10 cellular contexts compared by ENCODE assay signal in genomic region chr3:129890125-129890524, GRCh38. TPM values are rescaled to one million over a fixed set of nuclear protein-coding genes. Genes with fewer than 3 reads are reported as not detected.
DNase-seq lines count a peak whose midpoint lies in the region; ATAC-seq and TF ChIP-seq lines count a peak whose summit lies in the region.
"Had no signal": no experiment of that assay in that cellular context is flagged by ENCODE, and none has a peak within 500 bp of the region (broad histone marks: within the 10 kb centered on the region; RNA-seq: fewer than 3 reads in every experiment).

No MANE protein-coding gene starts in this region.

- no peaks in the 10 kb centered on the region for H3K36me3 Mint-ChIP-seq in CD4-positive, CD25-positive, alpha-beta regulatory T cell
- H3K36me3 Mint-ChIP-seq in memory B cell (peaks cover 5% of the 10 kb centered on the region), mesothelial cell of epicardium (peaks cover 2% of the 10 kb centered on the region)

- peak overlapping the region in 3 of 4 donors; percentile 30 to 96 (median 55) for H3K4me3 Mint-ChIP-seq in CD4-positive, CD25-positive, alpha-beta regulatory T cell
- H3K4me3 Mint-ChIP-seq in memory B cell (no peak overlapping the region), mesothelial cell of epicardium (no peak overlapping the region)
- H3K4me3 Mint-ChIP-seq: H9 had no signal

- H3K4me3 ChIP-seq in CD4-positive, CD25-positive, alpha-beta regulatory T cell (ENCODE audit: low read depth, low read length) = no peak overlapping the region

- H3K27ac Mint-ChIP-seq in CD4-positive, CD25-positive, alpha-beta regulatory T cell = peak overlapping the region in 2 of 3 donors; percentile 26 to 76
- H3K27ac Mint-ChIP-seq in memory B cell (peak overlapping the region; percentile 65), mesothelial cell of epicardium (no peak overlapping the region)
- H3K27ac Mint-ChIP-seq: H9 had no signal

- H3K27me3 ChIP-seq in CD4-positive, CD25-positive, alpha-beta regulatory T cell (ENCODE audit: control insufficient read depth, insufficient read depth, low read length) = no peaks in the 10 kb centered on the region

- TF ChIP-seq CTCF in mesothelial cell of epicardium (IDR thresholded peaks at IDR 0.05; ENCODE audit: unreplicated experiment) = no peak

- no peaks in the 10 kb centered on the region for H3K27me3 Mint-ChIP-seq in CD4-positive, CD25-positive, alpha-beta regulatory T cell
- H3K27me3 Mint-ChIP-seq in memory B cell (no peaks in the 10 kb centered on the region), mesothelial cell of epicardium (ENCODE audit: low read depth) (no peaks in the 10 kb centered on the region)

- ATAC-seq in CD4-positive, CD25-positive, alpha-beta regulatory T cell (ENCODE audit: low read depth in 2 of 2) = no peak
- ATAC-seq in GM19438 (IDR thresholded peaks at IDR 0.05; ENCODE audit: low read depth, unreplicated experiment) (peak; percentile 34), memory B cell (ENCODE audit: low read depth) (no peak), GM18498 (IDR thresholded peaks at IDR 0.05; ENCODE audit: unreplicated experiment) (no peak)

- peaks cover 37 to 58% (median 45%) of the 10 kb centered on the region in 4 donors for H3K4me1 Mint-ChIP-seq in CD4-positive, CD25-positive, alpha-beta regulatory T cell
- H3K4me1 Mint-ChIP-seq in memory B cell = peaks cover 34% of the 10 kb centered on the region
- H3K4me1 Mint-ChIP-seq in mesothelial cell of epicardium = peaks cover 46% of the 10 kb centered on the region

- peak overlapping the region; percentile 56 for H3K27ac ChIP-seq in CD4-positive, CD25-positive, alpha-beta regulatory T cell (ENCODE audit: insufficient read depth, low read length, poor library complexity, severe bottlenecking)

- no peaks in the 10 kb centered on the region for H3K9me3 Mint-ChIP-seq in CD4-positive, CD25-positive, alpha-beta regulatory T cell
- H3K9me3 Mint-ChIP-seq in memory B cell (no peaks in the 10 kb centered on the region), mesothelial cell of epicardium (no peaks in the 10 kb centered on the region)
- H3K9me3 Mint-ChIP-seq: H9 had no signal

- peaks cover 38% of the 10 kb centered on the region for H3K4me1 ChIP-seq in CD4-positive, CD25-positive, alpha-beta regulatory T cell (ENCODE audit: control insufficient read depth, insufficient read depth, low read length, poor library complexity, severe bottlenecking)

- DNase-seq in CD4-positive, CD25-positive, alpha-beta regulatory T cell = peak in 2 of 3 donors; percentile 10 to 59
- DNase-seq in RPMI7951 (ENCODE audit: low read depth) (peak; percentile 8), memory B cell (ENCODE audit: low spot score in 2 of 2) (no peak), hepatic stellate cell (ENCODE audit: low spot score) (no peak), mesothelial cell of epicardium (ENCODE audit: low spot score in 2 of 2, unreplicated experiment in 2 of 2) (no peak)
- no peak for DNase-seq in stimulated activated CD8-positive, alpha-beta memory T cell treated with anti-CD3 and anti-CD28 coated beads, Interleukin-4, amount 100 ng/mL, for 48 hours
- DNase-seq: activated CD4-positive, alpha-beta T cell treated with anti-CD3 and anti-CD28 coated beads, Interleukin-2, amount 50 U/mL, for 1 hour; H9 had no signal

- H3K36me3 ChIP-seq in CD4-positive, CD25-positive, alpha-beta regulatory T cell (ENCODE audit: control insufficient read depth, insufficient read depth, low read length) = no peaks in the 10 kb centered on the region

- no peaks in the 10 kb centered on the region for H3K9me3 ChIP-seq in CD4-positive, CD25-positive, alpha-beta regulatory T cell (ENCODE audit: control insufficient read depth in 2 of 2, low read length in 2 of 2)

RNA-seq across cellular contexts. Expression of gene TMCC1, which starts 3.4 kb away (rescaled TPM):
- 29.2 TPM for total RNA-seq in CD4-positive, CD25-positive, alpha-beta regulatory T cell
- polyA plus RNA-seq in CD4-positive, CD25-positive, alpha-beta regulatory T cell = 1 to 10 TPM; 5.2 to 7.1 (median 6.0) TPM
- 7.2 and 7.3 TPM in 2 replicates for total RNA-seq in RPMI7951 (2014; rRNA removed; shearing (Covaris generic))
- 51.8 to 57.4 TPM (median 52.4 TPM) in 3 replicates for total RNA-seq in mesothelial cell of epicardium

Comparison
In these comparisons a context has a peak if more than half of its experiments do, and no peak if none do; other contexts are left out.
1. DNase-seq: peak in CD4-positive, CD25-positive, alpha-beta regulatory T cell (2 of 3) and RPMI7951 (single experiment); none in memory B cell (0 of 2), stimulated activated CD8-positive, alpha-beta memory T cell treated with anti-CD3 and anti-CD28 coated beads, Interleukin-4, amount 100 ng/mL, for 48 hours (single experiment), hepatic stellate cell (single experiment) and mesothelial cell of epicardium (0 of 2).
2. H3K4me3 Mint-ChIP-seq: peak in CD4-positive, CD25-positive, alpha-beta regulatory T cell (3 of 4); none in memory B cell (single experiment) and mesothelial cell of epicardium (single experiment).